Comparison of ENCODE assay signal across 1 cellular context in the genomic region with DNA sequence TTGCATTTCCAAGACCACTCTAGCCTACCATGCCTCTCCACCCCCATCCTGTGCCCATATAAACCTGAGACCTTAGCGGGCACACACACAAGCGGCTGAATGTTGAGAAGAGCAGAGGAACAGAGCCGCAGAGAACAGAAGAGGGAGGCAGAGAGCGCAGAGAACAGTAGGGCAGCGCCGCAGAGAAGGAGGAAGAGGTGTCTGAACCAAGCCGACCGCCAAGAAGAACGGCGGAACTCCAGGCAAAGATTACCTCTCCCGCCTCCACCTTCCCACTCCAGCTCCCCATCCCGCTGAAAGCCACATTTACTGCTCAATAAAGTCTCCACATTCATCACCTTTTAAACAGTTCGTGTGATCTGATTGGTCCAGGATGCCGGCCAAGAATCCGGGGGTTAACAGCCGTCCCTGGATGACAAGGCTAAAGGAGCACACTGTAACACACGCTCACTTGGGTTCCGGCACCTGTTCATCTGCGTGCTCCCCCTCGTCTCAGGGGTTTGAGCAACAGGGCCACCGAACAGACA.
TF ChIP-seq lines count a peak whose summit lies in the region.

No MANE protein-coding gene starts in this region.

TF ChIP-seq in SK-N-SH, 30 proteins besides CTCF, POLR2A, EP300 and RAD21 (continued from another document):
- TF ChIP-seq RFX5 (IDR thresholded peaks at IDR 0.05; ENCODE audit: low read length) (no peak), FOXJ3 (CRISPR knock-in tag; IDR thresholded peaks at IDR 0.05) (no peak), TAF1 (IDR thresholded peaks at IDR 0.05; ENCODE audit: borderline replicate concordance, low read depth, low read length) (no peak)
TF ChIP-seq in SK-N-SH: peak in this region for 0.
